In genomic region chr2:173952267-173953046, GRCh38 we compare ENCODE assay signal across 1 cellular context.
TF ChIP-seq lines count a peak whose summit lies in the region.

No MANE protein-coding gene starts in this region.

TF ChIP-seq in GM12878, 131 proteins besides CTCF, POLR2A, EP300 and RAD21:
- TF ChIP-seq, protein P1, sequence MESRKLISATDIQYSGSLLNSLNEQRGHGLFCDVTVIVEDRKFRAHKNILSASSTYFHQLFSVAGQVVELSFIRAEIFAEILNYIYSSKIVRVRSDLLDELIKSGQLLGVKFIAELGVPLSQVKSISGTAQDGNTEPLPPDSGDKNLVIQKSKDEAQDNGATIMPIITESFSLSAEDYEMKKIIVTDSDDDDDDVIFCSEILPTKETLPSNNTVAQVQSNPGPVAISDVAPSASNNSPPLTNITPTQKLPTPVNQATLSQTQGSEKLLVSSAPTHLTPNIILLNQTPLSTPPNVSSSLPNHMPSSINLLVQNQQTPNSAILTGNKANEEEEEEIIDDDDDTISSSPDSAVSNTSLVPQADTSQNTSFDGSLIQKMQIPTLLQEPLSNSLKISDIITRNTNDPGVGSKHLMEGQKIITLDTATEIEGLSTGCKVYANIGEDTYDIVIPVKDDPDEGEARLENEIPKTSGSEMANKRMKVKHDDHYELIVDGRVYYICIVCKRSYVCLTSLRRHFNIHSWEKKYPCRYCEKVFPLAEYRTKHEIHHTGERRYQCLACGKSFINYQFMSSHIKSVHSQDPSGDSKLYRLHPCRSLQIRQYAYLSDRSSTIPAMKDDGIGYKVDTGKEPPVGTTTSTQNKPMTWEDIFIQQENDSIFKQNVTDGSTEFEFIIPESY (IDR thresholded peaks at IDR 0.05): peak; percentile 75
- TF ChIP-seq, protein P2, sequence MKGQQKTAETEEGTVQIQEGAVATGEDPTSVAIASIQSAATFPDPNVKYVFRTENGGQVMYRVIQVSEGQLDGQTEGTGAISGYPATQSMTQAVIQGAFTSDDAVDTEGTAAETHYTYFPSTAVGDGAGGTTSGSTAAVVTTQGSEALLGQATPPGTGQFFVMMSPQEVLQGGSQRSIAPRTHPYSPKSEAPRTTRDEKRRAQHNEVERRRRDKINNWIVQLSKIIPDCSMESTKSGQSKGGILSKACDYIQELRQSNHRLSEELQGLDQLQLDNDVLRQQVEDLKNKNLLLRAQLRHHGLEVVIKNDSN (IDR thresholded peaks at IDR 0.05; ENCODE audit: borderline replicate concordance, extremely low read length, insufficient read depth, low read depth, low read length): no peak
- no peak for TF ChIP-seq TCF12 (IDR thresholded peaks at IDR 0.05; ENCODE audit: low read depth, low read length)
- no peak for TF ChIP-seq SUPT20H (IDR thresholded peaks at IDR 0.05; ENCODE audit: borderline replicate concordance, control insufficient read depth, low read depth, low read length)
- TF ChIP-seq ATF7 (IDR thresholded peaks at IDR 0.05; ENCODE audit: low read depth): peak; percentile 60; the same call in 1 of the 2 replicates
- no peak for TF ChIP-seq ZNF207 (IDR thresholded peaks at IDR 0.05; ENCODE audit: borderline replicate concordance)
